In genomic region chr1:185595835-185596667, GRCh38 we compare ENCODE assay signal across 8 cellular contexts.
A peak's percentile ranks its signal among the peaks of the same experiment; 100 is the strongest.
DNase-seq lines count a peak whose midpoint lies in the region; ATAC-seq, FAIRE-seq and TF ChIP-seq lines count a peak whose summit lies in the region.

No MANE protein-coding gene starts in this region.

- H3K27me3 ChIP-seq in neuronal stem cell (ENCODE audit: control insufficient read depth in 3 of 3, insufficient read depth in 3 of 3, low read depth in 1 of 3, low read length in 3 of 3): no peaks in the 10 kb centered on the region

- no peak overlapping the region for H2BK5ac ChIP-seq in neuronal stem cell (ENCODE audit: low read length)

- peak; percentile 73 for ATAC-seq in HG02943 (IDR thresholded peaks at IDR 0.05; ENCODE audit: low read depth, unreplicated experiment)
- no peak for ATAC-seq in GM21381 (IDR thresholded peaks at IDR 0.05; ENCODE audit: unreplicated experiment)

- H2BK120ac ChIP-seq in neuronal stem cell (ENCODE audit: low read depth, low read length): no peak overlapping the region

- no peaks in the 10 kb centered on the region for H3K27me3 Mint-ChIP-seq in endothelial cell (ENCODE audit: unreplicated experiment)

- no peak overlapping the region for H3K14ac ChIP-seq in neuronal stem cell (ENCODE audit: low read length)

- H3K9me3 ChIP-seq in neuronal stem cell (replicated peaks in 1 of 2; ENCODE audit: control insufficient read depth in 2 of 2, insufficient read depth in 1 of 2, low read depth in 1 of 2, low read length in 2 of 2): peaks cover 0 to 1% of the 10 kb centered on the region in 2 donors

- no peaks in the 10 kb centered on the region for H3K36me3 ChIP-seq in neuronal stem cell (replicated peaks in 1 of 2; ENCODE audit: control insufficient read depth in 2 of 2, insufficient read depth in 2 of 2, low read length in 2 of 2)

- no peak overlapping the region for H2BK12ac ChIP-seq in neuronal stem cell (ENCODE audit: low read length)

- no peak overlapping the region for H3K18ac ChIP-seq in neuronal stem cell (ENCODE audit: low read length)

- peak; percentile 70 for TF ChIP-seq CTCF in endothelial cell (IDR thresholded peaks at IDR 0.05; ENCODE audit: unreplicated experiment)

- no peak overlapping the region for H3K27ac ChIP-seq in neuronal stem cell (replicated peaks; ENCODE audit: low read length)

- H2BK15ac ChIP-seq in neuronal stem cell (ENCODE audit: low read length): no peak overlapping the region

- no peak overlapping the region for H4K8ac ChIP-seq in neuronal stem cell (ENCODE audit: low read depth, low read length)

- no peaks in the 10 kb centered on the region for H3K79me1 ChIP-seq in neuronal stem cell (ENCODE audit: low read depth, low read length)

- H3K36me3 Mint-ChIP-seq in endothelial cell (ENCODE audit: low read depth, unreplicated experiment): no peaks in the 10 kb centered on the region

- DNase-seq in AG08396 (ENCODE audit: low spot score) (peak; percentile 44), GM18507 (ENCODE audit: extremely low spot score, insufficient read length, low read depth) (peak; percentile 14), NCI-H524 (lab: John Stamatoyannopoulos, UW) (peak; percentile 18 to 61), endothelial cell (ENCODE audit: low spot score) (peak; percentile 60), neuronal stem cell (ENCODE audit: low spot score) (peak; percentile 48)
- peak; percentile 38 to 46 for DNase-seq in activated CD4-positive, alpha-beta T cell treated with anti-CD3 and anti-CD28 coated beads, Interleukin-2, amount 50 U/mL, for 4 hours

- FAIRE-seq in GM18507 (lab: Jason Lieb, UNC): peak; percentile 68

- no peaks in the 10 kb centered on the region for H3K9me3 Mint-ChIP-seq in endothelial cell (ENCODE audit: unreplicated experiment)

- no peak overlapping the region for H3K4me2 ChIP-seq in neuronal stem cell (ENCODE audit: insufficient read depth, low read length, poor library complexity, severe bottlenecking)

- WGBS in neuronal stem cell (ENCODE audit: extremely low coverage in 2 of 2, insufficient read length in 2 of 2, insufficient replicate concordance in 1 of 2), 2 donors: no CpG with 5 or more reads among the region's 3 CpGs

- no peak overlapping the region for H3K4ac ChIP-seq in neuronal stem cell (ENCODE audit: low read length)

- H3K4me1 Mint-ChIP-seq in endothelial cell (ENCODE audit: unreplicated experiment): no peaks in the 10 kb centered on the region

- H3K4me3 ChIP-seq in neuronal stem cell (ENCODE audit: low read length in 2 of 2): no peak overlapping the region

- no peak overlapping the region for H3K23ac ChIP-seq in neuronal stem cell (ENCODE audit: low read depth, low read length, poor library complexity)

- H3K27ac Mint-ChIP-seq in endothelial cell (ENCODE audit: unreplicated experiment): no peak overlapping the region

- H4K91ac ChIP-seq in neuronal stem cell (ENCODE audit: low read depth, low read length, poor library complexity): no peak overlapping the region

- H2AFZ ChIP-seq in neuronal stem cell (ENCODE audit: low read length): no peak overlapping the region

- H2AK5ac ChIP-seq in neuronal stem cell (ENCODE audit: low read depth, low read length): no peak overlapping the region

- H3K9ac ChIP-seq in neuronal stem cell (ENCODE audit: low read depth, low read length, poor library complexity): no peak overlapping the region

- no peaks in the 10 kb centered on the region for H3K4me1 ChIP-seq in neuronal stem cell (ENCODE audit: control insufficient read depth in 2 of 2, insufficient read depth in 1 of 2, low read depth in 1 of 2, low read length in 2 of 2)

- H3K4me3 Mint-ChIP-seq in endothelial cell (ENCODE audit: unreplicated experiment): no peak overlapping the region
